ENCODE assay signal across 9 cellular contexts in genomic region chr14:84397621-84398020, GRCh38.
"Had no signal": no experiment of that assay in that cellular context is flagged by ENCODE, and none has a peak within 500 bp of the region (broad histone marks: within the 10 kb centered on the region; RNA-seq: fewer than 3 reads in every experiment).

No MANE protein-coding gene starts in this region.

- H3K4me1 Mint-ChIP-seq: IgD-negative memory B cell had no signal

- H3K4me3 ChIP-seq: K562 had no signal

- H3K4me2 ChIP-seq: KMS-11 had no signal

- DNase-seq: IMR-90, KBM-7, KG1 had no signal

- H3K4me3 Mint-ChIP-seq: IgD-negative memory B cell had no signal

- H3K27ac ChIP-seq: HL-60, KMS-11 had no signal

- FAIRE-seq: HepG2, HTR-8/SVneo, K562 had no signal

- H3K9ac ChIP-seq: KMS-11 had no signal

- H3K27ac Mint-ChIP-seq: IgD-negative memory B cell had no signal

- H3K27me3 Mint-ChIP-seq: IgD-negative memory B cell had no signal
